In the genomic region with DNA sequence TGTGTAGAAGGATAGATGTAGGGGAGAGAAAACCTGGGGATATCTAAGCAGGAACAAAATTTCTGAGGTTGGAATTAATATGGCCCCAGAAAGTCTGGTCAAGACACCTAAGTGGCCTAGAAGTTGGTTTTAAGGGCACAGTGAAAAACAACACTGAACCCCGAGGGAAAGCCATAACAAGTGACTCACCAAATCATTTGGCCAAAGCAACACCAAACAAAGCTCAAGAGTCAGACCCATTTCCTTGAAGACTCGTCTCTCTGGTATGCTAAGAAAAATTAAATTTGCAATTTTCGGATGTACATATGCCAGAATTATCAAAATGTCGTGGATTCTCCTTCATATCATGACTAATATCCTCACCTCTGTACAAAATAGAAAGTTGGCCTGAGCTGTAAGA, we compare ENCODE assay signal across 15 cellular contexts.
DNase-seq lines count a peak whose midpoint lies in the region; ATAC-seq and TF ChIP-seq lines count a peak whose summit lies in the region.
"Had no signal": no experiment of that assay in that cellular context is flagged by ENCODE, and none has a peak within 500 bp of the region (broad histone marks: within the 10 kb centered on the region; RNA-seq: fewer than 3 reads in every experiment).

No MANE protein-coding gene starts in this region.

- TF ChIP-seq CTCF in fibroblast of villous mesenchyme (IDR thresholded peaks at IDR 0.05; ENCODE audit: insufficient read depth, low read depth, low read length) (no peak), upper lobe of left lung (IDR thresholded peaks at IDR 0.05) (no peak), WTC11 (IDR thresholded peaks at IDR 0.05) (no peak)

- CTCF ChIA-PET in activated naive CD4-positive, alpha-beta T cell treated with anti-CD3 and anti-CD28 coated beads, Interleukin-2, amount 10 ng/mL, durations not matched to agents 7 days and 5 days (lab: Charles Lee): interaction anchor here (0.6 to 2.1 kb wide), 10 partner anchors 8 to 253 kb away, joined by 3 to 6 read pairs (median 4); no protein-coding TSS in a partner anchor
- CTCF ChIA-PET in activated CD4-positive, alpha-beta memory T cell treated with anti-CD3 and anti-CD28 coated beads for 36 hours (lab: Charles Lee): interaction anchor here (0.6 to 3.6 kb wide), 8 partner anchors 13 to 336 kb away, joined by 3 to 37 read pairs (median 8); a partner anchor contains a TSS
- CTCF ChIA-PET in WTC11 (lab: Charles Lee): interaction anchor here (1.3 to 1.8 kb wide), 2 partner anchors 21 to 89 kb away, joined by 3 read pairs; no protein-coding TSS in a partner anchor

- H3K36me3 Mint-ChIP-seq in activated naive CD4-positive, alpha-beta T cell treated with anti-CD3 and anti-CD28 coated beads, Interleukin-2, amount 50 U/mL, for 24 hours: peaks cover 9% of the 10 kb centered on the region
- H3K36me3 Mint-ChIP-seq in activated naive CD4-positive, alpha-beta T cell treated with anti-CD3 and anti-CD28 coated beads, Interleukin-2, amount 10 ng/mL, durations not matched to agents 7 days and 5 days: peaks cover 8% of the 10 kb centered on the region
- H3K36me3 Mint-ChIP-seq in activated CD4-positive, alpha-beta memory T cell treated with anti-CD3 and anti-CD28 coated beads for 36 hours: peaks cover 15% of the 10 kb centered on the region
- peaks cover 5% of the 10 kb centered on the region; the same call in 1 of the 2 replicates for H3K36me3 Mint-ChIP-seq in WTC11

- H3K4me3 ChIP-seq in fibroblast of villous mesenchyme (ENCODE audit: low read depth, low read length) (no peak overlapping the region), upper lobe of left lung (no peak overlapping the region)
- H3K4me3 ChIP-seq: pancreas, PC-9, tibial nerve had no signal

- TF ChIP-seq POLR2A in upper lobe of left lung (IDR thresholded peaks at IDR 0.05): no peak

- WGBS in upper lobe of left lung, 2 donors: 80 to 81% methylated on average over 4 of the region's 4 CpGs

- ATAC-seq in upper lobe of left lung (ENCODE audit: low FRiP score in 2 of 2) (no peak), WTC11 (no peak)

- H3K27ac ChIP-seq in upper lobe of left lung: peak overlapping the region; percentile 45 to 75 (median 68)
- H3K27ac ChIP-seq: pancreas, PC-9 had no signal

- no peak for TF ChIP-seq EP300 in upper lobe of left lung (IDR thresholded peaks at IDR 0.05)

- peaks cover 13% of the 10 kb centered on the region for H3K9me3 Mint-ChIP-seq in activated naive CD4-positive, alpha-beta T cell treated with anti-CD3 and anti-CD28 coated beads, Interleukin-2, amount 50 U/mL, for 24 hours
- peaks cover 21% of the 10 kb centered on the region for H3K9me3 Mint-ChIP-seq in activated naive CD4-positive, alpha-beta T cell treated with anti-CD3 and anti-CD28 coated beads, Interleukin-2, amount 10 ng/mL, durations not matched to agents 7 days and 5 days
- peaks cover 20% of the 10 kb centered on the region for H3K9me3 Mint-ChIP-seq in activated CD4-positive, alpha-beta memory T cell treated with anti-CD3 and anti-CD28 coated beads for 36 hours
- H3K9me3 Mint-ChIP-seq in WTC11: peaks cover 13% of the 10 kb centered on the region

- peak overlapping the region; percentile 99 for H3K27ac Mint-ChIP-seq in activated naive CD4-positive, alpha-beta T cell treated with anti-CD3 and anti-CD28 coated beads, Interleukin-2, amount 50 U/mL, for 24 hours
- no peak overlapping the region for H3K27ac Mint-ChIP-seq in activated naive CD4-positive, alpha-beta T cell treated with anti-CD3 and anti-CD28 coated beads, Interleukin-2, amount 10 ng/mL, durations not matched to agents 7 days and 5 days
- peak overlapping the region; percentile 96 for H3K27ac Mint-ChIP-seq in activated CD4-positive, alpha-beta memory T cell treated with anti-CD3 and anti-CD28 coated beads for 36 hours
- H3K27ac Mint-ChIP-seq in WTC11: no peak overlapping the region

- POLR2A ChIA-PET in activated CD4-positive, alpha-beta memory T cell treated with anti-CD3 and anti-CD28 coated beads for 36 hours (lab: Charles Lee): interaction anchor here (0.6 to 5.3 kb wide), 16 partner anchors 7 to 251 kb away, joined by 3 to 89 read pairs (median 6); a partner anchor contains a TSS
- POLR2A ChIA-PET in WTC11 (lab: Charles Lee): no interaction called here

- H3K36me3 ChIP-seq in upper lobe of left lung: no peaks in the 10 kb centered on the region
- H3K36me3 ChIP-seq: pancreas, tibial nerve had no signal

- intact Hi-C loops in activated CD4-positive, alpha-beta memory T cell treated with anti-CD3 and anti-CD28 coated beads for 36 hours (cut with micrococcal nuclease): loop anchor here (1.0 kb wide), 1 partner anchor 163 kb away; a partner anchor contains a TSS

- H3K27me3 ChIP-seq in upper lobe of left lung: no peaks in the 10 kb centered on the region
- H3K27me3 ChIP-seq: pancreas, tibial nerve had no signal

- peaks cover 71% of the 10 kb centered on the region for H3K4me1 Mint-ChIP-seq in activated naive CD4-positive, alpha-beta T cell treated with anti-CD3 and anti-CD28 coated beads, Interleukin-2, amount 50 U/mL, for 24 hours
- H3K4me1 Mint-ChIP-seq in activated naive CD4-positive, alpha-beta T cell treated with anti-CD3 and anti-CD28 coated beads, Interleukin-2, amount 10 ng/mL, durations not matched to agents 7 days and 5 days: peaks cover 50% of the 10 kb centered on the region
- peaks cover 87% of the 10 kb centered on the region for H3K4me1 Mint-ChIP-seq in activated CD4-positive, alpha-beta memory T cell treated with anti-CD3 and anti-CD28 coated beads for 36 hours (ENCODE audit: low read depth)
- peaks cover 18% of the 10 kb centered on the region for H3K4me1 Mint-ChIP-seq in WTC11

- H3K9me3 ChIP-seq in upper lobe of left lung: no peaks in the 10 kb centered on the region
- H3K9me3 ChIP-seq: pancreas, tibial nerve had no signal

- no peaks in the 10 kb centered on the region for H3K27me3 Mint-ChIP-seq in activated naive CD4-positive, alpha-beta T cell treated with anti-CD3 and anti-CD28 coated beads, Interleukin-2, amount 50 U/mL, for 24 hours
- H3K27me3 Mint-ChIP-seq in activated naive CD4-positive, alpha-beta T cell treated with anti-CD3 and anti-CD28 coated beads, Interleukin-2, amount 10 ng/mL, durations not matched to agents 7 days and 5 days: no peaks in the 10 kb centered on the region
- H3K27me3 Mint-ChIP-seq in activated CD4-positive, alpha-beta memory T cell treated with anti-CD3 and anti-CD28 coated beads for 36 hours: no peaks in the 10 kb centered on the region
- H3K27me3 Mint-ChIP-seq in WTC11 (ENCODE audit: low read depth): no peaks in the 10 kb centered on the region

- H3K4me1 ChIP-seq in upper lobe of left lung: peaks cover 4 to 15% (median 10%) of the 10 kb centered on the region in 4 donors

- H3K4me3 Mint-ChIP-seq in activated naive CD4-positive, alpha-beta T cell treated with anti-CD3 and anti-CD28 coated beads, Interleukin-2, amount 50 U/mL, for 24 hours: peak overlapping the region; percentile 82
- no peak overlapping the region for H3K4me3 Mint-ChIP-seq in activated naive CD4-positive, alpha-beta T cell treated with anti-CD3 and anti-CD28 coated beads, Interleukin-2, amount 10 ng/mL, durations not matched to agents 7 days and 5 days
- no peak overlapping the region for H3K4me3 Mint-ChIP-seq in activated CD4-positive, alpha-beta memory T cell treated with anti-CD3 and anti-CD28 coated beads for 36 hours
- H3K4me3 Mint-ChIP-seq in WTC11: no peak overlapping the region

- no peak for DNase-seq in activated naive CD4-positive, alpha-beta T cell treated with anti-CD3 and anti-CD28 coated beads, Interleukin-2, amount 10 ng/mL, durations not matched to agents 7 days and 5 days
- DNase-seq in activated CD4-positive, alpha-beta memory T cell treated with anti-CD3 and anti-CD28 coated beads for 36 hours: no peak
- DNase-seq in fibroblast of villous mesenchyme (ENCODE audit: low read depth) (peak; percentile 11), upper lobe of left lung (no peak), amniotic stem cell (lab: John Stamatoyannopoulos, UW) (no peak), NCI-H187 treated with DMSO at 0.1 percent for 48 hours (lab: John Stamatoyannopoulos, UW) (no peak), WTC11 (ENCODE audit: low spot score) (no peak)
- DNase-seq: activated CD4-positive, alpha-beta T cell treated with anti-CD3 and anti-CD28 coated beads, Interleukin-2, amount 50 U/mL, for 1 hour; midbrain; NCI-H1436; NCI-H510A; pancreas; PC-9 had no signal

TF ChIP-seq in WTC11, 78 proteins besides CTCF, POLR2A, EP300 and RAD21 (continues in another document):
- TF ChIP-seq, protein P1, sequence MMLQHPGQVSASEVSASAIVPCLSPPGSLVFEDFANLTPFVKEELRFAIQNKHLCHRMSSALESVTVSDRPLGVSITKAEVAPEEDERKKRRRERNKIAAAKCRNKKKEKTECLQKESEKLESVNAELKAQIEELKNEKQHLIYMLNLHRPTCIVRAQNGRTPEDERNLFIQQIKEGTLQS (CRISPR knock-in tag; conservative IDR thresholded peaks at IDR 0.05): no peak
- TF ChIP-seq MYBL2 (CRISPR knock-in tag; IDR thresholded peaks at IDR 0.05): no peak
- TF ChIP-seq SMAD4 (CRISPR knock-in tag; IDR thresholded peaks at IDR 0.05): no peak
- TF ChIP-seq ZNF416 (CRISPR knock-in tag; IDR thresholded peaks at IDR 0.05): no peak
- TF ChIP-seq IRF2 (CRISPR knock-in tag; IDR thresholded peaks at IDR 0.05; ENCODE audit: borderline replicate concordance, low read depth): no peak
- TF ChIP-seq GRHL2 (CRISPR knock-in tag; IDR thresholded peaks at IDR 0.05; ENCODE audit: insufficient replicate concordance, severe bottlenecking): no peak
- TF ChIP-seq GTF2I (CRISPR knock-in tag; conservative IDR thresholded peaks at IDR 0.05): no peak

Comparison
In these comparisons a context has a peak if more than half of its experiments do, and no peak if none do; other contexts are left out.
1. H3K27ac Mint-ChIP-seq: peak in activated naive CD4-positive, alpha-beta T cell treated with anti-CD3 and anti-CD28 coated beads, Interleukin-2, amount 50 U/mL, for 24 hours (single experiment) and activated CD4-positive, alpha-beta memory T cell treated with anti-CD3 and anti-CD28 coated beads for 36 hours (single experiment); none in activated naive CD4-positive, alpha-beta T cell treated with anti-CD3 and anti-CD28 coated beads, Interleukin-2, amount 10 ng/mL, durations not matched to agents 7 days and 5 days (single experiment) and WTC11 (single experiment).